Comparison of ENCODE assay signal across 13 cellular contexts in the genomic region with DNA sequence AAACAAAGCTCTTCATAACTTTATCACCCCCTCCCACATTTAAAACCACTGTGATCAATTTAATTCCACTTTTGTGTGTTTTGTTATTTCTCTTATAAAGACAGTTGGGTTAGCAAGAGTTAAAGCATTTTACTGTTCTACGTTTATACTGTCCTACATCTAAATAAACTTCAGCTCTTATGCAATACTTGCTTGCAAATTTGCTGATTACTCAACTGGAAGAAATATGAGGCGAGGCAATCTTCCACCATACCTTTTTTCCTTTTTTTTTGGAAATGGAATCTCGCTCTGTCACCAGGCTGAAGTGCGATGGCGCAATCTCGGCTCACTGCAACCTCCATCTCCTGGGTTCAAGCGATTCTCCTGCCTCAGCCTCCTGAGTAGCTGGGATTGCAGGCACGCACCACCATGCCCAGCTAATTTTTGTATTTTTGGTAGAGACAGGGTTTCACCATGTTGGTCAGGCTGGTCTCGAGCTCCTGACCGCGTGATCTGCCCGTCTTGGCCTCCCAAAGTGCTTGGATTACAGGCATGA. TPM values are rescaled to one million over a fixed set of nuclear protein-coding genes. Genes with fewer than 3 reads are reported as not detected.
DNase-seq lines count a peak whose midpoint lies in the region; ATAC-seq and TF ChIP-seq lines count a peak whose summit lies in the region.
"Not testable (repeated sequence)": the region's sequence is repeated elsewhere in the genome, so short reads cannot be mapped to it uniquely, and the experiment has no call there.
"Had no signal": no experiment of that assay in that cellular context is flagged by ENCODE, and none has a peak within 500 bp of the region (broad histone marks: within the 10 kb centered on the region; RNA-seq: fewer than 3 reads in every experiment).

No MANE protein-coding gene starts in this region.

- intact Hi-C loops in right lobe of liver (cut with DNase I): not testable (repeated sequence)

- TF ChIP-seq RAD21 in Ishikawa (IDR thresholded peaks at IDR 0.05; ENCODE audit: low read depth): not testable (repeated sequence)

- not testable (repeated sequence) for TF ChIP-seq CTCF in WTC11 (IDR thresholded peaks at IDR 0.05); choroid plexus epithelial cell (conservative IDR thresholded peaks at IDR 0.05; ENCODE audit: low read depth, low read length); fibroblast of villous mesenchyme (IDR thresholded peaks at IDR 0.05; ENCODE audit: insufficient read depth, low read depth, low read length); right lobe of liver (IDR thresholded peaks at IDR 0.05)

- CTCF ChIA-PET in WTC11 (lab: Charles Lee): interaction anchor here (0.5 to 0.8 kb wide), 2 partner anchors 21 to 213 kb away, joined by 3 to 5 read pairs; no protein-coding TSS in a partner anchor

- not testable (repeated sequence) for H3K27ac ChIP-seq in right lobe of liver

- not testable (repeated sequence) for H3K36me3 ChIP-seq in right lobe of liver

- POLR2A ChIA-PET in WTC11 (lab: Charles Lee): not testable (repeated sequence)

- not testable (repeated sequence) for H3K27ac Mint-ChIP-seq in WTC11

- H3K4me1 Mint-ChIP-seq in WTC11: not testable (repeated sequence)

- H3K4me1 ChIP-seq in right lobe of liver: not testable (repeated sequence)

- not testable (repeated sequence) for H3K36me3 Mint-ChIP-seq in WTC11

- not testable (repeated sequence) for H3K4me3 Mint-ChIP-seq in WTC11

- peak; percentile 3 for DNase-seq in GM04504 (ENCODE audit: low read depth)
- peak; percentile 38 for DNase-seq in NOMO-1 treated with dmso at 0.1 percent for 144 hours (lab: John Stamatoyannopoulos, UW; ENCODE audit: unreplicated experiment)
- DNase-seq in WTC11 (ENCODE audit: low spot score); right lobe of liver: not testable (repeated sequence)
- peak; percentile 56 for DNase-seq in choroid plexus epithelial cell (ENCODE audit: low read depth)
- DNase-seq in fibroblast of villous mesenchyme (ENCODE audit: low read depth): peak; percentile 64

- not testable (repeated sequence) for ATAC-seq in WTC11
- peak; percentile 36 to 71 (median 66) for ATAC-seq in right lobe of liver

- H3K9me3 ChIP-seq in right lobe of liver: not testable (repeated sequence)

- H3K27me3 ChIP-seq in right lobe of liver: not testable (repeated sequence)

- not testable (repeated sequence) for H3K27me3 Mint-ChIP-seq in WTC11 (ENCODE audit: low read depth)

- TF ChIP-seq EP300 in Ishikawa (IDR thresholded peaks at IDR 0.05; ENCODE audit: borderline replicate concordance): not testable (repeated sequence)

- not testable (repeated sequence) for H3K9me3 Mint-ChIP-seq in WTC11

- not testable (repeated sequence) for H3K4me3 ChIP-seq in choroid plexus epithelial cell (ENCODE audit: low read depth, low read length); fibroblast of villous mesenchyme (ENCODE audit: low read depth, low read length); right lobe of liver

- TF ChIP-seq POLR2A in right lobe of liver (IDR thresholded peaks at IDR 0.05): not testable (repeated sequence)

- WGBS in right lobe of liver (ENCODE audit: insufficient coverage, low coverage, low lambda C conversion rate, missing lambda C conversion rate): 47% methylated on average over 12 of the region's 12 CpGs

TF ChIP-seq in Ishikawa, 13 proteins besides CTCF, POLR2A, EP300 and RAD21:
- peak; percentile 42; the same call in 1 of the 2 replicates for TF ChIP-seq CEBPB (IDR thresholded peaks at IDR 0.05)

TF ChIP-seq in WTC11, 78 proteins besides CTCF, POLR2A, EP300 and RAD21:
- TF ChIP-seq GABPB1 (CRISPR knock-in tag; IDR thresholded peaks at IDR 0.05): 0 out of 2 replicates have a peak, but pooled peaks have one; percentile 18

RNA-seq across cellular contexts. Expression of a gene that starts 42.9 kb away (rescaled TPM):
- total RNA-seq in WTC11 (2021): not detected in 3 replicates
- not detected in 2 replicates for total RNA-seq in fibroblast of villous mesenchyme
- not detected for total RNA-seq in right lobe of liver
- total RNA-seq: B cell, G401, H9, HT1080, LHCN-M2, SK-MEL-5 had no signal
